1 cellular context compared by ENCODE assay signal in the genomic region with DNA sequence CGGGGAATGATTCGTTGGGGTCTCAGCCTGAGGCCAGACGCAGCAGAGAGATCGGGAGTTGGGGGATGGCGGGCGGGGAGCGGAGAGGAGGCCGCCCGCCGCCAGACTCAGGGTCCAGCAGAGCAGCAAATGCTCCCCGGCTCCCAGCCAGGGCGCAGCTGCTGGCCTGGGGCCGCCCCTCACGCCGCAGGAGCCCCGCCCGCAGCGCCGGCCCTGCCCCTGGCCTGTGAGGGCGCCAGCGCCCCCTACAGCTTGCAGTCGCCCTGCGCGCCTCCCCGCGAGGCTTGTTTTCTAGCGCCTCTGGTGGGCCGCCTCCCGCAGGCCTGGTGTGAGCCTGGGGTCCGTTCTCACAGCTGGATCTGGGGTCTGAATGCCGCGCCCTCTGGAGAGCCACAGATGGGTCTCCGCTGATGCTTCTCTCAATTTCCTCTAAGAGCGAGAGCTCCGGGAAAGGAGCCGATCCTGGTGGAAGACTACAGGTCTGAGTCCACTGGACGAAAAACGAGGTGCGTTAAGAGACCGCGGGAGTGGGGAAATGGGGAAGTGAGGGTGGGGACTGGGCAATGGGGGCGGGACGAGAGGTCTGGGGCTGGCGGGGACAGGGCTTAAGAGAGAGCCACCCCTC.
TF ChIP-seq lines count a peak whose summit lies in the region.

No MANE protein-coding gene starts in this region.

TF ChIP-seq in K562, 482 proteins besides CTCF, POLR2A, EP300 and RAD21 (continued from another document and continues in another):
- TF ChIP-seq CHAMP1 (IDR thresholded peaks at IDR 0.05): peak; percentile 59; the same call in 1 of the 2 replicates
- no peak for TF ChIP-seq ZNF518B (CRISPR knock-in tag; IDR thresholded peaks at IDR 0.05)
- TF ChIP-seq, protein P1, sequence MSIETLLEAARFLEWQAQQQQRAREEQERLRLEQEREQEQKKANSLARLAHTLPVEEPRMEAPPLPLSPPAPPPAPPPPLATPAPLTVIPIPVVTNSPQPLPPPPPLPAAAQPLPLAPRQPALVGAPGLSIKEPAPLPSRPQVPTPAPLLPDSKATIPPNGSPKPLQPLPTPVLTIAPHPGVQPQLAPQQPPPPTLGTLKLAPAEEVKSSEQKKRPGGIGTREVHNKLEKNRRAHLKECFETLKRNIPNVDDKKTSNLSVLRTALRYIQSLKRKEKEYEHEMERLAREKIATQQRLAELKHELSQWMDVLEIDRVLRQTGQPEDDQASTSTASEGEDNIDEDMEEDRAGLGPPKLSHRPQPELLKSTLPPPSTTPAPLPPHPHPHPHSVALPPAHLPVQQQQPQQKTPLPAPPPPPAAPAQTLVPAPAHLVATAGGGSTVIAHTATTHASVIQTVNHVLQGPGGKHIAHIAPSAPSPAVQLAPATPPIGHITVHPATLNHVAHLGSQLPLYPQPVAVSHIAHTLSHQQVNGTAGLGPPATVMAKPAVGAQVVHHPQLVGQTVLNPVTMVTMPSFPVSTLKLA (conservative IDR thresholded peaks at IDR 0.05): peak; percentile 63 to 83
- TF ChIP-seq YBX1 (IDR thresholded peaks at IDR 0.05): no peak
- TF ChIP-seq CCNT2 (IDR thresholded peaks at IDR 0.05; ENCODE audit: borderline replicate concordance, extremely low read depth, insufficient read length, low read depth, low read length): peak; percentile 97
- no peak for TF ChIP-seq TFAM (CRISPR knock-in tag; conservative IDR thresholded peaks at IDR 0.05)
- TF ChIP-seq, protein P2, sequence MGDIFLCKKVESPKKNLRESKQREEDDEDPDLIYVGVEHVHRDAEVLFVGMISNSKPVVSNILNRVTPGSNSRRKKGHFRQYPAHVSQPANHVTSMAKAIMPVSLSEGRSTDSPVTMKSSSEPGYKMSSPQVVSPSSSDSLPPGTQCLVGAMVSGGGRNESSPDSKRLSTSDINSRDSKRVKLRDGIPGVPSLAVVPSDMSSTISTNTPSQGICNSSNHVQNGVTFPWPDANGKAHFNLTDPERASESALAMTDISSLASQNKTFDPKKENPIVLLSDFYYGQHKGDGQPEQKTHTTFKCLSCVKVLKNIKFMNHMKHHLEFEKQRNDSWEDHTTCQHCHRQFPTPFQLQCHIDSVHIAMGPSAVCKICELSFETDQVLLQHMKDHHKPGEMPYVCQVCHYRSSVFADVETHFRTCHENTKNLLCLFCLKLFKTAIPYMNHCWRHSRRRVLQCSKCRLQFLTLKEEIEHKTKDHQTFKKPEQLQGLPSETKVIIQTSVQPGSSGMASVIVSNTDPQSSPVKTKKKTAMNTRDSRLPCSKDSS (IDR thresholded peaks at IDR 0.05; ENCODE audit: low read depth, partially characterized antibody): no peak
- no peak for TF ChIP-seq ZMIZ1 (IDR thresholded peaks at IDR 0.05; ENCODE audit: low read depth in 2 of 2, low read length in 2 of 2)
- TF ChIP-seq SREBF2 (CRISPR knock-in tag; IDR thresholded peaks at IDR 0.05): no peak
- peak; percentile 73 for TF ChIP-seq RBM25 (IDR thresholded peaks at IDR 0.05; ENCODE audit: low read depth, low read length, severe bottlenecking)
- TF ChIP-seq ZNF232 (CRISPR knock-in tag; IDR thresholded peaks at IDR 0.05): 0 out of 2 replicates have a peak, but pooled peaks have one; percentile 24
- peak; percentile 78 for TF ChIP-seq BRD9 (IDR thresholded peaks at IDR 0.05; ENCODE audit: low read depth, partially characterized antibody)
- peak; percentile 77; the same call in 1 of the 2 replicates for TF ChIP-seq GTF2F1 (IDR thresholded peaks at IDR 0.05; ENCODE audit: low read depth, low read length)
- TF ChIP-seq KLF16 (IDR thresholded peaks at IDR 0.05): peak; percentile 72
- no peak for TF ChIP-seq HOXB6 (CRISPR knock-in tag; IDR thresholded peaks at IDR 0.05; ENCODE audit: borderline replicate concordance)
- no peak for TF ChIP-seq FOXA1 (IDR thresholded peaks at IDR 0.05; ENCODE audit: borderline replicate concordance)
- peak; percentile 73 for TF ChIP-seq DEAF1 (CRISPR knock-in tag; IDR thresholded peaks at IDR 0.05)
- TF ChIP-seq, protein P3, sequence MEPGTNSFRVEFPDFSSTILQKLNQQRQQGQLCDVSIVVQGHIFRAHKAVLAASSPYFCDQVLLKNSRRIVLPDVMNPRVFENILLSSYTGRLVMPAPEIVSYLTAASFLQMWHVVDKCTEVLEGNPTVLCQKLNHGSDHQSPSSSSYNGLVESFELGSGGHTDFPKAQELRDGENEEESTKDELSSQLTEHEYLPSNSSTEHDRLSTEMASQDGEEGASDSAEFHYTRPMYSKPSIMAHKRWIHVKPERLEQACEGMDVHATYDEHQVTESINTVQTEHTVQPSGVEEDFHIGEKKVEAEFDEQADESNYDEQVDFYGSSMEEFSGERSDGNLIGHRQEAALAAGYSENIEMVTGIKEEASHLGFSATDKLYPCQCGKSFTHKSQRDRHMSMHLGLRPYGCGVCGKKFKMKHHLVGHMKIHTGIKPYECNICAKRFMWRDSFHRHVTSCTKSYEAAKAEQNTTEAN (CRISPR knock-in tag; IDR thresholded peaks at IDR 0.05): no peak; the same call in none of the 2 replicates
- 0 out of 2 replicates have a peak, but pooled peaks have one; percentile 56 for TF ChIP-seq MYNN (IDR thresholded peaks at IDR 0.05)
- TF ChIP-seq MYNN (CRISPR knock-in tag; IDR thresholded peaks at IDR 0.05): no peak
- TF ChIP-seq E2F6 (IDR thresholded peaks at IDR 0.05; ENCODE audit: borderline replicate concordance in 1 of 2, extremely low read depth in 1 of 2, insufficient read depth in 1 of 2, insufficient read length in 1 of 2, low read depth in 1 of 2, low read length in 1 of 2, poor library complexity in 1 of 2, severe bottlenecking in 1 of 2): peak; percentile 38 to 56
- peak; percentile 60 for TF ChIP-seq MBD2 (IDR thresholded peaks at IDR 0.05; ENCODE audit: borderline replicate concordance, low read depth)
- TF ChIP-seq ZNF764 (CRISPR knock-in tag; IDR thresholded peaks at IDR 0.05; ENCODE audit: low read depth): peak; percentile 14; the same call in 1 of the 2 replicates
- peak; percentile 99 for TF ChIP-seq RBFOX2 (IDR thresholded peaks at IDR 0.05; ENCODE audit: low read depth, low read length)
- peak; percentile 42; the same call in 1 of the 2 replicates for TF ChIP-seq SAFB (IDR thresholded peaks at IDR 0.05; ENCODE audit: borderline replicate concordance, low read depth, low read length)
- TF ChIP-seq ZNF830 (CRISPR knock-in tag; IDR thresholded peaks at IDR 0.05): no peak
- TF ChIP-seq CBFA2T2 (conservative IDR thresholded peaks at IDR 0.05): no peak
- TF ChIP-seq GTF2B (IDR thresholded peaks at IDR 0.05; ENCODE audit: extremely low read depth, insufficient read length): no peak
- TF ChIP-seq NCOA4 (IDR thresholded peaks at IDR 0.05; ENCODE audit: partially characterized antibody): peak; percentile 2
- peak; percentile 92 for TF ChIP-seq EP400 (IDR thresholded peaks at IDR 0.05)
- TF ChIP-seq, protein P4, sequence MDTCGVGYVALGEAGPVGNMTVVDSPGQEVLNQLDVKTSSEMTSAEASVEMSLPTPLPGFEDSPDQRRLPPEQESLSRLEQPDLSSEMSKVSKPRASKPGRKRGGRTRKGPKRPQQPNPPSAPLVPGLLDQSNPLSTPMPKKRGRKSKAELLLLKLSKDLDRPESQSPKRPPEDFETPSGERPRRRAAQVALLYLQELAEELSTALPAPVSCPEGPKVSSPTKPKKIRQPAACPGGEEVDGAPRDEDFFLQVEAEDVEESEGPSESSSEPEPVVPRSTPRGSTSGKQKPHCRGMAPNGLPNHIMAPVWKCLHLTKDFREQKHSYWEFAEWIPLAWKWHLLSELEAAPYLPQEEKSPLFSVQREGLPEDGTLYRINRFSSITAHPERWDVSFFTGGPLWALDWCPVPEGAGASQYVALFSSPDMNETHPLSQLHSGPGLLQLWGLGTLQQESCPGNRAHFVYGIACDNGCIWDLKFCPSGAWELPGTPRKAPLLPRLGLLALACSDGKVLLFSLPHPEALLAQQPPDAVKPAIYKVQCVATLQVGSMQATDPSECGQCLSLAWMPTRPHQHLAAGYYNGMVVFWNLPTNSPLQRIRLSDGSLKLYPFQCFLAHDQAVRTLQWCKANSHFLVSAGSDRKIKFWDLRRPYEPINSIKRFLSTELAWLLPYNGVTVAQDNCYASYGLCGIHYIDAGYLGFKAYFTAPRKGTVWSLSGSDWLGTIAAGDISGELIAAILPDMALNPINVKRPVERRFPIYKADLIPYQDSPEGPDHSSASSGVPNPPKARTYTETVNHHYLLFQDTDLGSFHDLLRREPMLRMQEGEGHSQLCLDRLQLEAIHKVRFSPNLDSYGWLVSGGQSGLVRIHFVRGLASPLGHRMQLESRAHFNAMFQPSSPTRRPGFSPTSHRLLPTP (IDR thresholded peaks at IDR 0.05; ENCODE audit: borderline replicate concordance, extremely low read depth, insufficient read length): peak; percentile 22
